Comparison of ENCODE assay signal across 24 cellular contexts in genomic region chrX:1417921-1418875, GRCh38. TPM values are rescaled to one million over a fixed set of nuclear protein-coding genes. Genes with fewer than 3 reads are reported as not detected.
A peak's percentile ranks its signal among the peaks of the same experiment; 100 is the strongest.
DNase-seq lines count a peak whose midpoint lies in the region; ATAC-seq, FAIRE-seq and TF ChIP-seq lines count a peak whose summit lies in the region.
"Had no signal": no experiment of that assay in that cellular context is flagged by ENCODE, and none has a peak within 500 bp of the region (broad histone marks: within the 10 kb centered on the region; RNA-seq: fewer than 3 reads in every experiment).

No MANE protein-coding gene starts in this region.

- H3K4me1 ChIP-seq in neural progenitor cell (peaks cover 5% of the 10 kb centered on the region), foreskin keratinocyte (no peaks in the 10 kb centered on the region)
- no peaks in the 10 kb centered on the region for H3K4me1 ChIP-seq in effector memory CD4-positive, alpha-beta T cell (ENCODE audit: control insufficient read depth, insufficient read depth, low read length, poor library complexity, severe bottlenecking)
- H3K4me1 ChIP-seq: HAP-1 had no signal

- TF ChIP-seq POLR2A in GM12892 (IDR thresholded peaks at IDR 0.05; ENCODE audit: low read depth, low read length): 0 out of 2 replicates have a peak, but pooled peaks have one; percentile 45

- H3K79me2 ChIP-seq in neural progenitor cell (ENCODE audit: low read depth): no peaks in the 10 kb centered on the region

- H3K4me3 ChIP-seq in neural progenitor cell: no peak overlapping the region
- no peak overlapping the region for H3K4me3 ChIP-seq in effector memory CD4-positive, alpha-beta T cell (ENCODE audit: insufficient read depth, low read depth, low read length, poor library complexity, severe bottlenecking)
- H3K4me3 ChIP-seq: HAP-1 had no signal

- H3F3A ChIP-seq in neural progenitor cell (ENCODE audit: low read depth): peaks cover 21% of the 10 kb centered on the region

- H3K36me3 Mint-ChIP-seq in activated CD4-positive, alpha-beta T cell treated with anti-CD3 and anti-CD28 coated beads, Interleukin-2, amount 10 ng/mL, durations not matched to agents 7 days and 5 days (ENCODE audit: low read depth): peaks cover 48% of the 10 kb centered on the region
- H3K36me3 Mint-ChIP-seq in WTC11: peaks cover 51% of the 10 kb centered on the region
- peaks cover 29% of the 10 kb centered on the region for H3K36me3 Mint-ChIP-seq in neural progenitor cell

- FAIRE-seq in GM12892 (lab: Jason Lieb, UNC): no peak
- FAIRE-seq: endometrium, small intestine had no signal

- no peak overlapping the region for H2AFZ ChIP-seq in neural progenitor cell (replicated peaks)

- no peak for TF ChIP-seq CTCF in WTC11 (IDR thresholded peaks at IDR 0.05)
- TF ChIP-seq CTCF in neural progenitor cell (IDR thresholded peaks at IDR 0.05): no peak
- TF ChIP-seq CTCF in foreskin keratinocyte (conservative IDR thresholded peaks at IDR 0.05): no peak

- H3K9me3 Mint-ChIP-seq in activated CD4-positive, alpha-beta T cell treated with anti-CD3 and anti-CD28 coated beads, Interleukin-2, amount 10 ng/mL, durations not matched to agents 7 days and 5 days: peaks cover 18% of the 10 kb centered on the region
- peaks cover 15% of the 10 kb centered on the region for H3K9me3 Mint-ChIP-seq in WTC11
- H3K9me3 Mint-ChIP-seq in neural progenitor cell: peaks cover 14% of the 10 kb centered on the region
- H3K9me3 Mint-ChIP-seq: stimulated activated effector memory CD8-positive, alpha-beta T cell treated with anti-CD3 and anti-CD28 coated beads, Interleukin-12 subunit alpha, Interleukin-12 subunit beta, amount 100 ng/mL, for 72 hours had no signal

- H3K4me3 Mint-ChIP-seq in activated CD4-positive, alpha-beta T cell treated with anti-CD3 and anti-CD28 coated beads, Interleukin-2, amount 10 ng/mL, durations not matched to agents 7 days and 5 days: no peak overlapping the region
- H3K4me3 Mint-ChIP-seq in WTC11 (no peak overlapping the region), neural progenitor cell (no peak overlapping the region)
- H3K4me3 Mint-ChIP-seq: activated CD4-positive, alpha-beta memory T cell treated with anti-CD3 and anti-CD28 coated beads for 36 hours; activated naive CD4-positive, alpha-beta T cell treated with anti-CD3 and anti-CD28 coated beads for 36 hours; CD8-positive, alpha-beta memory T cell; dendritic cell treated with granulocyte-macrophage colony-stimulating factor and Interleukin-4, amounts not matched to agents 40 ng/mL and 50 ng/mL, for 4 days; stimulated activated effector memory CD8-positive, alpha-beta T cell treated with anti-CD3 and anti-CD28 coated beads, Interleukin-12 subunit alpha, Interleukin-12 subunit beta, amount 100 ng/mL, for 72 hours had no signal

- no peaks in the 10 kb centered on the region for H4K20me1 ChIP-seq in neural progenitor cell (ENCODE audit: low read depth)

- no peak overlapping the region for H3K27ac Mint-ChIP-seq in activated CD4-positive, alpha-beta T cell treated with anti-CD3 and anti-CD28 coated beads, Interleukin-2, amount 10 ng/mL, durations not matched to agents 7 days and 5 days
- no peak overlapping the region for H3K27ac Mint-ChIP-seq in WTC11
- H3K27ac Mint-ChIP-seq in neural progenitor cell: no peak overlapping the region
- H3K27ac Mint-ChIP-seq: activated CD4-positive, alpha-beta memory T cell treated with anti-CD3 and anti-CD28 coated beads for 36 hours; activated naive CD4-positive, alpha-beta T cell treated with anti-CD3 and anti-CD28 coated beads for 36 hours; dendritic cell treated with granulocyte-macrophage colony-stimulating factor and Interleukin-4, amounts not matched to agents 40 ng/mL and 50 ng/mL, for 4 days; stimulated activated effector memory CD8-positive, alpha-beta T cell treated with anti-CD3 and anti-CD28 coated beads, Interleukin-12 subunit alpha, Interleukin-12 subunit beta, amount 100 ng/mL, for 72 hours had no signal

- H3K36me3 ChIP-seq in neural progenitor cell: peaks cover 13% of the 10 kb centered on the region
- peaks cover 26% of the 10 kb centered on the region for H3K36me3 ChIP-seq in effector memory CD4-positive, alpha-beta T cell (ENCODE audit: control insufficient read depth, insufficient read depth, low read length)

- H3K27me3 ChIP-seq in neural progenitor cell: no peaks in the 10 kb centered on the region
- no peaks in the 10 kb centered on the region for H3K27me3 ChIP-seq in effector memory CD4-positive, alpha-beta T cell (replicated peaks; ENCODE audit: control insufficient read depth, insufficient read depth, low read length, poor library complexity, severe bottlenecking)
- no peaks in the 10 kb centered on the region for H3K27me3 ChIP-seq in foreskin keratinocyte

- no peaks in the 10 kb centered on the region for H3K9me3 ChIP-seq in neural progenitor cell (ENCODE audit: low read depth)
- H3K9me3 ChIP-seq in effector memory CD4-positive, alpha-beta T cell (ENCODE audit: control insufficient read depth, low read length): peaks cover 8% of the 10 kb centered on the region

- no peak overlapping the region for H3K4me2 ChIP-seq in neural progenitor cell

- POLR2A ChIA-PET in activated CD4-positive, alpha-beta T cell treated with anti-CD3 and anti-CD28 coated beads, Interleukin-2, amount 10 ng/mL, durations not matched to agents 7 days and 5 days (lab: Charles Lee): no interaction called here
- POLR2A ChIA-PET in WTC11 (lab: Charles Lee): no interaction called here

- peak; percentile 3 for DNase-seq in activated CD4-positive, alpha-beta T cell treated with anti-CD3 and anti-CD28 coated beads for 48 hours
- DNase-seq in activated CD4-positive, alpha-beta T cell treated with anti-CD3 and anti-CD28 coated beads, Interleukin-2, amount 10 ng/mL, durations not matched to agents 7 days and 5 days: no peak
- no peak for DNase-seq in GM12892 (ENCODE audit: insufficient read length)
- no peak for DNase-seq in WTC11 (ENCODE audit: low spot score)
- no peak for DNase-seq in neural progenitor cell (ENCODE audit: low spot score)
- DNase-seq in effector memory CD4-positive, alpha-beta T cell: no peak
- DNase-seq in foreskin keratinocyte: no peak
- no peak for DNase-seq in central memory CD4-positive, alpha-beta T cell
- DNase-seq: activated CD4-positive, alpha-beta memory T cell treated with anti-CD3 and anti-CD28 coated beads for 36 hours; activated naive CD4-positive, alpha-beta T cell treated with anti-CD3 and anti-CD28 coated beads for 36 hours; AML-193; CD8-positive, alpha-beta memory T cell; GF-D8; NCI-H2081 treated with DMSO at 0.1 percent for 48 hours; NCI-H446; NCI-H82; Right ventricle myocardium superior; small intestine; SW 1271; T1000 had no signal

- H3K27ac ChIP-seq in neural progenitor cell: peak overlapping the region; percentile 85
- no peak overlapping the region for H3K27ac ChIP-seq in effector memory CD4-positive, alpha-beta T cell (ENCODE audit: insufficient read depth, low read length, poor library complexity, severe bottlenecking)
- no peak overlapping the region for H3K27ac ChIP-seq in foreskin keratinocyte

- CTCF ChIA-PET in activated CD4-positive, alpha-beta T cell treated with anti-CD3 and anti-CD28 coated beads, Interleukin-2, amount 10 ng/mL, durations not matched to agents 7 days and 5 days (lab: Charles Lee): no interaction called here
- CTCF ChIA-PET in WTC11 (lab: Charles Lee): no interaction called here

- no peak overlapping the region for H3K9ac ChIP-seq in neural progenitor cell

- no peaks in the 10 kb centered on the region for H3K4me1 Mint-ChIP-seq in activated CD4-positive, alpha-beta T cell treated with anti-CD3 and anti-CD28 coated beads, Interleukin-2, amount 10 ng/mL, durations not matched to agents 7 days and 5 days
- peaks cover 12% of the 10 kb centered on the region for H3K4me1 Mint-ChIP-seq in WTC11
- no peaks in the 10 kb centered on the region for H3K4me1 Mint-ChIP-seq in neural progenitor cell

- ATAC-seq in WTC11: no peak
- no peak for ATAC-seq in foreskin keratinocyte
- ATAC-seq: stimulated activated effector memory CD8-positive, alpha-beta T cell treated with anti-CD3 and anti-CD28 coated beads, Interleukin-12 subunit alpha, Interleukin-12 subunit beta, amount 100 ng/mL, for 72 hours had no signal

- no peaks in the 10 kb centered on the region for H3K27me3 Mint-ChIP-seq in activated CD4-positive, alpha-beta T cell treated with anti-CD3 and anti-CD28 coated beads, Interleukin-2, amount 10 ng/mL, durations not matched to agents 7 days and 5 days
- H3K27me3 Mint-ChIP-seq in WTC11 (ENCODE audit: low read depth) (no peaks in the 10 kb centered on the region), neural progenitor cell (ENCODE audit: insufficient read depth, low read depth) (peaks cover 6% of the 10 kb centered on the region)
- H3K27me3 Mint-ChIP-seq: activated CD4-positive, alpha-beta memory T cell treated with anti-CD3 and anti-CD28 coated beads for 36 hours; CD8-positive, alpha-beta memory T cell; dendritic cell treated with granulocyte-macrophage colony-stimulating factor and Interleukin-4, amounts not matched to agents 40 ng/mL and 50 ng/mL, for 4 days had no signal

TF ChIP-seq in WTC11, 78 proteins besides CTCF, POLR2A, EP300 and RAD21 (continues in another document):
- 0 out of 2 replicates have a peak, but pooled peaks have one; percentile 15 for TF ChIP-seq FOXP1 (CRISPR knock-in tag; IDR thresholded peaks at IDR 0.05; ENCODE audit: borderline replicate concordance)
- 0 out of 2 replicates have a peak, but pooled peaks have one; percentile 37 for TF ChIP-seq MYBL2 (CRISPR knock-in tag; IDR thresholded peaks at IDR 0.05)

RNA-seq across cellular contexts. Expression of gene SLC25A6, which starts 26.3 kb away (rescaled TPM):
- 100 to 1,000 TPM; 259 to 261 TPM for total RNA-seq in activated CD4-positive, alpha-beta T cell treated with anti-CD3 and anti-CD28 coated beads, Interleukin-2, amount 10 ng/mL, durations not matched to agents 7 days and 5 days
- 337 TPM for polyA plus RNA-seq in GM12892 (2012; ENCODE audit: missing spikeins)
- total RNA-seq in WTC11 (2021): 627 to 722 TPM (median 720 TPM) in 3 replicates
- 193 and 487 TPM in 2 replicates for total RNA-seq in neural progenitor cell (ENCODE audit: low replicate concordance)
- total RNA-seq in foreskin keratinocyte: 197 and 198 TPM in 2 replicates
- 345 and 383 TPM in 2 replicates for polyA plus RNA-seq in foreskin keratinocyte

RNA-seq across cellular contexts. Expression of gene ASMTL, which starts 34.5 kb away (rescaled TPM):
- 10 to 100 TPM; 30.7 to 33.9 TPM for total RNA-seq in activated CD4-positive, alpha-beta T cell treated with anti-CD3 and anti-CD28 coated beads, Interleukin-2, amount 10 ng/mL, durations not matched to agents 7 days and 5 days
- 23.3 TPM for polyA plus RNA-seq in GM12892 (2012; ENCODE audit: missing spikeins)
- total RNA-seq in WTC11 (2021) (70.6 to 88.2 TPM (median 83.1 TPM) in 3 replicates), neural progenitor cell (ENCODE audit: low replicate concordance) (46.1 and 73.2 TPM in 2 replicates), foreskin keratinocyte (16.4 and 21.3 TPM in 2 replicates)
- polyA plus RNA-seq in foreskin keratinocyte: 20.3 and 23.4 TPM in 2 replicates
